In the genomic region with DNA sequence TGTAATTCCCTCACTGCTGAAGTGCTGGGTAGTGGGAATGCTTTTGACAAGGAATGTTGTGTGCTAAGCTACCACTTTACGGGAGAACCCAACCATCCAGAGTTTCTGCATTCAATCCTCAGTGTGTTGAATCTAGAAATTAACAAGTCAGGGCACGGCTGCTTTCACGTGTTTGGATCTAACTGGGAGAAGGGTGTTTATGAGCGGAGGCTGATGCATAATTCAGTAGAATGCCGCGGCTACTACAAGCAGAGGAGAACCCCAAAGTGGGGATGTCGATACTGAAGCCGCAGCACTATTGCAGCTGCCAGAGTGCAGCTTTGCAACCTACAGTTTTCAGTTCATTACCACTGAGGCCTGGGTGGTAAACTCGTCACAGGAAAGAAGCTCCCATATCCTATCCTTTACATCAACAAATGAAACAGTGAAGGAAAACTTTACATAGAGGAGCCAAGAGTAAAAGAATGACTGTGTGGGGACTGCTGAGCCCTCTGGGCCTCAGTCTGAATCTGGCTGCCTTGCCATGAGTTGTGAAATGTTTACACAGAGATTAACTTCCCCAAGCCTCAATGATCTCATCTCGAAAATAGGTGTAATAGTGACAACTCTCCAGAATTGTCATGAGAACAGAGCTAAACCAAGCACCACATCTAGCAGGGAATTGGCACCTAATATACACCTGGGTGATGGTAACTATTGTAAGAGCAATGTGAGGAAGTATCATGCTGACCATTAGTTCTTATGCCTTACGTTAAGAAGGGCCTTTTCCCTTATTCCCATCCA, we compare ENCODE assay signal across 14 cellular contexts.
A peak's percentile ranks its signal among the peaks of the same experiment; 100 is the strongest.
DNase-seq lines count a peak whose midpoint lies in the region; ATAC-seq and TF ChIP-seq lines count a peak whose summit lies in the region.
"Had no signal": no experiment of that assay in that cellular context is flagged by ENCODE, and none has a peak within 500 bp of the region (broad histone marks: within the 10 kb centered on the region; RNA-seq: fewer than 3 reads in every experiment).

No MANE protein-coding gene starts in this region.

- intact Hi-C loops in gastrocnemius medialis (cut with DNase I; ENCODE audit: low total_unique reads) = no loop called here

- ATAC-seq in GM18868 (IDR thresholded peaks at IDR 0.05; ENCODE audit: unreplicated experiment) = peak; percentile 37
- ATAC-seq in GM21737 (IDR thresholded peaks at IDR 0.05; ENCODE audit: unreplicated experiment) = peak; percentile 15
- ATAC-seq in HG03460 (IDR thresholded peaks at IDR 0.05; ENCODE audit: unreplicated experiment) = peak; percentile 13
- ATAC-seq in gastrocnemius medialis = no peak
- ATAC-seq: activated CD4-positive, CD25-positive, alpha-beta regulatory T cell treated with anti-CD3 and anti-CD28 coated beads, Interleukin-2, amount 50 U/mL, for 24 hours had no signal

- no peaks in the 10 kb centered on the region for H3K36me3 ChIP-seq in gastrocnemius medialis

- no peak for TF ChIP-seq CTCF in gastrocnemius medialis (IDR thresholded peaks at IDR 0.05 in 4 of 5, conservative IDR thresholded peaks at IDR 0.05 in 1 of 5)

- H3K27ac ChIP-seq in gastrocnemius medialis = no peak overlapping the region

- H3K9me3 ChIP-seq in gastrocnemius medialis = no peaks in the 10 kb centered on the region

- peak; percentile 41 for DNase-seq in medulla oblongata (ENCODE audit: extremely low spot score)
- DNase-seq in activated effector memory CD4-positive, alpha-beta T cell treated with anti-CD3 and anti-CD28 coated beads, Interleukin-2, amount 50 U/mL, for 16 hours = no peak
- DNase-seq in ecto neural progenitor cell (ENCODE audit: low spot score) = no peak
- no peak for DNase-seq in gastrocnemius medialis
- DNase-seq: activated naive CD4-positive, alpha-beta T cell treated with anti-CD3 and anti-CD28 coated beads, Interleukin-2, amount 50 U/mL, for 16 hours; effector memory CD4-positive, alpha-beta T cell; GDM1; NCI-H1092 treated with DMSO at 0.1 percent for 48 hours; nephron progenitor cell; stimulated activated CD4-positive, alpha-beta T cell treated with anti-CD3 and anti-CD28 coated beads, Interleukin-2, amount 100 ng/mL, for 24 hours had no signal

- TF ChIP-seq POLR2A in gastrocnemius medialis (IDR thresholded peaks at IDR 0.05) = no peak

- in situ Hi-C loops in gastrocnemius medialis (cut with MboI; ENCODE audit: low sequenced_read_pairs in 4 of 4) = loop anchor here in 1 of 4 donors (25.0 kb wide), 1 partner anchor 626 kb away; the partner anchor contains the start of gene IRS2

- peaks cover 2% of the 10 kb centered on the region in 2 donors for H3K4me1 ChIP-seq in gastrocnemius medialis

- H3K4me3 ChIP-seq in gastrocnemius medialis = no peak overlapping the region

- no peaks in the 10 kb centered on the region for H3K27me3 ChIP-seq in gastrocnemius medialis

Comparison
In these comparisons a context has a peak if more than half of its experiments do, and no peak if none do; other contexts are left out.
1. ATAC-seq: peak in GM18868 (single experiment), GM21737 (single experiment) and HG03460 (single experiment); none in gastrocnemius medialis (0 of 2).